ENCODE assay signal across 1 cellular context in the genomic region with DNA sequence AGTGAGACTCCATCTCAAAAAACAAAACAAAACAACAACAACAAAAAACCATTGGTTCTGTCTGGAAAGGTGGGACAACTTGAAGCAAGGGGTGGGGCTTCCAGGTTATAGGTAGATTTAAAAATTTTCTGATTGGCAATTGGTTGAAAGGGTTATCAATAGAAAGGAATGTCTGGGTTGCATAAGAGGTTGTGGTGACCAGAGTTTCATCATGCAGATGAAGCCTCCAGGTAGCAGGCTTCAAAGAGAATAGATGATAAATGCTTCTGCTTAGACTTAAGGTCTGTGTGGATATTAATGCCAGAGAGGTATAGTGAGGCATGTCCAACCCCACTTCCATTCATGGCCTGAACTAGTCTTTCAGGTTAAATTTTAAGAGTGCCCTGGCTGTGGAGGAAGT.
TF ChIP-seq lines count a peak whose summit lies in the region.

No MANE protein-coding gene starts in this region.

TF ChIP-seq in HepG2, 621 proteins besides CTCF, POLR2A, EP300 and RAD21 (continued from another document):
- TF ChIP-seq, protein P1, sequence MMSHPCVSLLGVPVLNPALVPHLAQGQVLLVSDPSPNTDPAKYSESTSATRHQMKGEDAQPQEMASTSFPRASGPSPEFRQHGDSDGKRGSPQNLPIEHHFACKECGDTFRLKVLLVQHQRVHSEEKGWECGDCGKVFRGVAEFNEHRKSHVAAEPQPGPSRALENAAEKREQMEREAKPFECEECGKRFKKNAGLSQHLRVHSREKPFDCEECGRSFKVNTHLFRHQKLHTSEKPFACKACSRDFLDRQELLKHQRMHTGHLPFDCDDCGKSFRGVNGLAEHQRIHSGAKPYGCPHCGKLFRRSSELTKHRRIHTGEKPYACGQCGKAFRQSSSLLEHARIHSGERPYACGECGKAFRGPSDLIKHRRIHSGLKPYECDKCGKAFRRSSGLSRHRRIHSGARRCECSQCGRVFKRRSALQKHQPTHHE (CRISPR knock-in tag; IDR thresholded peaks at IDR 0.05; ENCODE audit: borderline replicate concordance): no peak
- no peak for TF ChIP-seq KDM5A (IDR thresholded peaks at IDR 0.05; ENCODE audit: borderline replicate concordance, low read length)
- TF ChIP-seq NFRKB (IDR thresholded peaks at IDR 0.05): no peak
- TF ChIP-seq HDAC6 (IDR thresholded peaks at IDR 0.05; ENCODE audit: low read depth, low read length): no peak
- TF ChIP-seq, protein P2, sequence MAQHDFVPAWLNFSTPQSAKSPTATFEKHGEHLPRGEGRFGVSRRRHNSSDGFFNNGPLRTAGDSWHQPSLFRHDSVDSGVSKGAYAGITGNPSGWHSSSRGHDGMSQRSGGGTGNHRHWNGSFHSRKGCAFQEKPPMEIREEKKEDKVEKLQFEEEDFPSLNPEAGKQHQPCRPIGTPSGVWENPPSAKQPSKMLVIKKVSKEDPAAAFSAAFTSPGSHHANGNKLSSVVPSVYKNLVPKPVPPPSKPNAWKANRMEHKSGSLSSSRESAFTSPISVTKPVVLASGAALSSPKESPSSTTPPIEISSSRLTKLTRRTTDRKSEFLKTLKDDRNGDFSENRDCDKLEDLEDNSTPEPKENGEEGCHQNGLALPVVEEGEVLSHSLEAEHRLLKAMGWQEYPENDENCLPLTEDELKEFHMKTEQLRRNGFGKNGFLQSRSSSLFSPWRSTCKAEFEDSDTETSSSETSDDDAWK (CRISPR knock-in tag; IDR thresholded peaks at IDR 0.05): no peak
- no peak for TF ChIP-seq NCOR1 (IDR thresholded peaks at IDR 0.05; ENCODE audit: borderline replicate concordance, low read length)
- no peak for TF ChIP-seq RXRA (CRISPR knock-in tag; IDR thresholded peaks at IDR 0.05)
- no peak for TF ChIP-seq MXD4 (CRISPR knock-in tag; IDR thresholded peaks at IDR 0.05)
- TF ChIP-seq, protein P3, sequence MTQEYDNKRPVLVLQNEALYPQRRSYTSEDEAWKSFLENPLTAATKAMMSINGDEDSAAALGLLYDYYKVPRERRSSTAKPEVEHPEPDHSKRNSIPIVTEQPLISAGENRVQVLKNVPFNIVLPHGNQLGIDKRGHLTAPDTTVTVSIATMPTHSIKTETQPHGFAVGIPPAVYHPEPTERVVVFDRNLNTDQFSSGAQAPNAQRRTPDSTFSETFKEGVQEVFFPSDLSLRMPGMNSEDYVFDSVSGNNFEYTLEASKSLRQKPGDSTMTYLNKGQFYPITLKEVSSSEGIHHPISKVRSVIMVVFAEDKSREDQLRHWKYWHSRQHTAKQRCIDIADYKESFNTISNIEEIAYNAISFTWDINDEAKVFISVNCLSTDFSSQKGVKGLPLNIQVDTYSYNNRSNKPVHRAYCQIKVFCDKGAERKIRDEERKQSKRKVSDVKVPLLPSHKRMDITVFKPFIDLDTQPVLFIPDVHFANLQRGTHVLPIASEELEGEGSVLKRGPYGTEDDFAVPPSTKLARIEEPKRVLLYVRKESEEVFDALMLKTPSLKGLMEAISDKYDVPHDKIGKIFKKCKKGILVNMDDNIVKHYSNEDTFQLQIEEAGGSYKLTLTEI (CRISPR knock-in tag; conservative IDR thresholded peaks at IDR 0.05): no peak
